13 cellular contexts compared by ENCODE assay signal in genomic region chr10:74901240-74901827, GRCh38.
A peak's percentile ranks its signal among the peaks of the same experiment; 100 is the strongest.
DNase-seq lines count a peak whose midpoint lies in the region; ATAC-seq and TF ChIP-seq lines count a peak whose summit lies in the region.
"Had no signal": no experiment of that assay in that cellular context is flagged by ENCODE, and none has a peak within 500 bp of the region (broad histone marks: within the 10 kb centered on the region; RNA-seq: fewer than 3 reads in every experiment).

No MANE protein-coding gene starts in this region.

- H3K9me3 Mint-ChIP-seq in natural killer cell: no peaks in the 10 kb centered on the region
- H3K9me3 Mint-ChIP-seq: activated B cell treated with CpG ODN at 0.5 μM for 24 hours had no signal

- H3K9me3 ChIP-seq in T-helper 17 cell (ENCODE audit: control insufficient read depth, low read length, poor library complexity, severe bottlenecking): no peaks in the 10 kb centered on the region

- H3K27me3 Mint-ChIP-seq in T-helper 17 cell: no peaks in the 10 kb centered on the region
- no peaks in the 10 kb centered on the region for H3K27me3 Mint-ChIP-seq in natural killer cell (ENCODE audit: low read depth in 2 of 2)
- H3K27me3 Mint-ChIP-seq: activated B cell treated with CpG ODN at 0.5 μM for 24 hours had no signal

- H3K36me3 Mint-ChIP-seq in T-helper 17 cell (ENCODE audit: low read depth): peaks cover 2% of the 10 kb centered on the region
- H3K36me3 Mint-ChIP-seq in natural killer cell: no peaks in the 10 kb centered on the region

- H3K27ac Mint-ChIP-seq in T-helper 17 cell (peak overlapping the region; percentile 83), natural killer cell (peak overlapping the region; percentile 93)
- H3K27ac Mint-ChIP-seq: activated B cell treated with CpG ODN at 0.5 μM for 24 hours had no signal

- in situ Hi-C loops in G401 (cut with HindIII; ENCODE audit: low sequenced_read_pairs): no loop called here

- intact Hi-C loops in natural killer cell (cut with micrococcal nuclease): loop anchor here (2.0 to 5.0 kb wide), 3 partner anchors 75 to 116 kb away; partner anchors contain the start of gene KAT6B

- DNase-seq in DMS53 treated with DMSO at 0.1 percent for 48 hours (lab: John Stamatoyannopoulos, UW; ENCODE audit: unreplicated experiment) (peak; percentile 27), T-helper 17 cell (no peak), natural killer cell (no peak), 8988T (no peak), G401 (ENCODE audit: low spot score) (no peak)
- DNase-seq: activated B cell treated with CpG ODN at 0.5 μM for 24 hours; activated T-cell treated with anti-CD3 and anti-CD28 coated beads, Interleukin-2, amount 50 U/mL, for 48 hours; MM.1S; NCI-H2171 treated with DMSO at 0.1 percent for 48 hours; stimulated activated CD4-positive, alpha-beta T cell treated with anti-CD3 and anti-CD28 coated beads, Interleukin-15, amount 100 ng/mL, for 24 hours had no signal

- H3K4me1 Mint-ChIP-seq in T-helper 17 cell (peaks cover 39% of the 10 kb centered on the region), natural killer cell (peaks cover 69 to 80% of the 10 kb centered on the region in 2 donors)

- ATAC-seq in HG02852 (IDR thresholded peaks at IDR 0.05; ENCODE audit: unreplicated experiment) (peak; percentile 34), T-helper 17 cell (no peak), natural killer cell (no peak), HG03139 (IDR thresholded peaks at IDR 0.05; ENCODE audit: unreplicated experiment) (no peak)
- ATAC-seq: left lobe of liver had no signal

- no peak for TF ChIP-seq CTCF in natural killer cell (IDR thresholded peaks at IDR 0.05)

- no peak overlapping the region for H3K4me3 Mint-ChIP-seq in T-helper 17 cell
- no peak overlapping the region for H3K4me3 Mint-ChIP-seq in natural killer cell
- H3K4me3 Mint-ChIP-seq: activated B cell treated with CpG ODN at 0.5 μM for 24 hours had no signal
